In genomic region chr4:147366164-147366563, GRCh38 we compare ENCODE assay signal across 25 cellular contexts.
"Had no signal": no experiment of that assay in that cellular context is flagged by ENCODE, and none has a peak within 500 bp of the region (broad histone marks: within the 10 kb centered on the region; RNA-seq: fewer than 3 reads in every experiment).

No MANE protein-coding gene starts in this region.

- H3K27me3 ChIP-seq: colonic mucosa, dorsolateral prefrontal cortex, left lung, sigmoid colon, upper lobe of left lung, vagina had no signal

- H3K9me3 ChIP-seq: colonic mucosa, left lung, lower lobe of right lung, sigmoid colon, upper lobe of left lung, vagina had no signal

- H3K4me1 Mint-ChIP-seq: activated CD4-positive, alpha-beta T cell treated with anti-CD3 and anti-CD28 coated beads for 36 hours; activated CD8-positive, alpha-beta memory T cell treated with anti-CD3 and anti-CD28 coated beads, Interleukin-2, amount 10 ng/mL, durations not matched to agents 7 days and 5 days; central memory CD8-positive, alpha-beta T cell; natural killer cell; stimulated activated memory B cell treated with anti-CD40 and anti-IgM and Interleukin-4, amounts not matched to agents 10 μg/mL and 1 μg/mL and 100 μg/mL, for 72 hours; stimulated activated naive CD8-positive, alpha-beta T cell treated with anti-CD3 and anti-CD28 coated beads, Interleukin-15, amount 100 ng/mL, for 72 hours had no signal

- H3K36me3 Mint-ChIP-seq: activated CD8-positive, alpha-beta memory T cell treated with anti-CD3 and anti-CD28 coated beads, Interleukin-2, amount 10 ng/mL, durations not matched to agents 7 days and 5 days; activated naive CD4-positive, alpha-beta T cell treated with anti-CD3 and anti-CD28 coated beads, Interleukin-2, amount 50 U/mL, for 72 hours; natural killer cell; stimulated activated memory B cell treated with anti-CD40 and anti-IgM and Interleukin-4, amounts not matched to agents 10 μg/mL and 1 μg/mL and 100 μg/mL, for 72 hours had no signal

- H3K27me3 Mint-ChIP-seq: activated CD8-positive, alpha-beta memory T cell treated with anti-CD3 and anti-CD28 coated beads, Interleukin-2, amount 10 ng/mL, durations not matched to agents 7 days and 5 days; central memory CD8-positive, alpha-beta T cell; stimulated activated memory B cell treated with anti-CD40 and anti-IgM and Interleukin-4, amounts not matched to agents 10 μg/mL and 1 μg/mL and 100 μg/mL, for 72 hours; stimulated activated naive CD8-positive, alpha-beta T cell treated with anti-CD3 and anti-CD28 coated beads, Interleukin-15, amount 100 ng/mL, for 72 hours had no signal

- ATAC-seq: activated CD4-positive, alpha-beta T cell treated with anti-CD3 and anti-CD28 coated beads for 36 hours; activated CD8-positive, alpha-beta memory T cell treated with anti-CD3 and anti-CD28 coated beads, Interleukin-2, amount 10 ng/mL, durations not matched to agents 7 days and 5 days; activated CD8-positive, alpha-beta T cell treated with anti-CD3 and anti-CD28 coated beads, Interleukin-2, amount 10 ng/mL, durations not matched to agents 7 days and 5 days; activated naive CD4-positive, alpha-beta T cell treated with anti-CD3 and anti-CD28 coated beads, Interleukin-2, amount 50 U/mL, for 72 hours; left lung; lower lobe of right lung; natural killer cell; stimulated activated memory B cell treated with anti-CD40 and anti-IgM and Interleukin-4, amounts not matched to agents 10 μg/mL and 1 μg/mL and 100 μg/mL, for 72 hours; stimulated activated naive CD8-positive, alpha-beta T cell treated with anti-CD3 and anti-CD28 coated beads, Interleukin-15, amount 100 ng/mL, for 72 hours had no signal

- H3K36me3 ChIP-seq: colonic mucosa, left lung, lower lobe of right lung, sigmoid colon, upper lobe of left lung, vagina had no signal

- H3K4me3 Mint-ChIP-seq: activated CD4-positive, alpha-beta T cell treated with anti-CD3 and anti-CD28 coated beads for 36 hours; activated CD8-positive, alpha-beta memory T cell treated with anti-CD3 and anti-CD28 coated beads, Interleukin-2, amount 10 ng/mL, durations not matched to agents 7 days and 5 days; activated CD8-positive, alpha-beta T cell treated with anti-CD3 and anti-CD28 coated beads, Interleukin-2, amount 10 ng/mL, durations not matched to agents 7 days and 5 days; central memory CD8-positive, alpha-beta T cell; natural killer cell; stimulated activated memory B cell treated with anti-CD40 and anti-IgM and Interleukin-4, amounts not matched to agents 10 μg/mL and 1 μg/mL and 100 μg/mL, for 72 hours; stimulated activated naive CD8-positive, alpha-beta T cell treated with anti-CD3 and anti-CD28 coated beads, Interleukin-15, amount 100 ng/mL, for 72 hours had no signal

- H3K27ac Mint-ChIP-seq: activated CD4-positive, alpha-beta T cell treated with anti-CD3 and anti-CD28 coated beads for 36 hours; activated CD8-positive, alpha-beta memory T cell treated with anti-CD3 and anti-CD28 coated beads, Interleukin-2, amount 10 ng/mL, durations not matched to agents 7 days and 5 days; activated CD8-positive, alpha-beta T cell treated with anti-CD3 and anti-CD28 coated beads, Interleukin-2, amount 10 ng/mL, durations not matched to agents 7 days and 5 days; activated naive CD4-positive, alpha-beta T cell treated with anti-CD3 and anti-CD28 coated beads, Interleukin-2, amount 50 U/mL, for 72 hours; natural killer cell; stimulated activated memory B cell treated with anti-CD40 and anti-IgM and Interleukin-4, amounts not matched to agents 10 μg/mL and 1 μg/mL and 100 μg/mL, for 72 hours; stimulated activated naive CD8-positive, alpha-beta T cell treated with anti-CD3 and anti-CD28 coated beads, Interleukin-15, amount 100 ng/mL, for 72 hours had no signal

- DNase-seq: activated CD4-positive, alpha-beta T cell treated with anti-CD3 and anti-CD28 coated beads for 36 hours; activated CD4-positive, CD25-positive, alpha-beta regulatory T cell; activated CD8-positive, alpha-beta memory T cell treated with anti-CD3 and anti-CD28 coated beads, Interleukin-2, amount 10 ng/mL, durations not matched to agents 7 days and 5 days; activated CD8-positive, alpha-beta T cell treated with anti-CD3 and anti-CD28 coated beads, Interleukin-2, amount 10 ng/mL, durations not matched to agents 7 days and 5 days; activated naive CD4-positive, alpha-beta T cell; activated T-cell treated with anti-CD3 and anti-CD28 coated beads, Interleukin-2, amount 50 U/mL, for 48 hours; colonic mucosa; dorsolateral prefrontal cortex; effector memory CD4-positive, alpha-beta T cell; glutamatergic neuron; left lung; lower lobe of right lung; mesendoderm; natural killer cell; sigmoid colon; small intestine; stimulated activated CD4-positive, alpha-beta T cell treated with anti-CD3 and anti-CD28 coated beads, Interleukin-4, amount 100 ng/mL, for 4 hours; stimulated activated CD8-positive, alpha-beta memory T cell treated with anti-CD3 and anti-CD28 coated beads, Interleukin-4, amount 100 ng/mL, for 48 hours; stimulated activated naive CD8-positive, alpha-beta T cell treated with anti-CD3 and anti-CD28 coated beads, Interleukin-15, amount 100 ng/mL, for 72 hours; substantia nigra; upper lobe of left lung had no signal

- H3K4me3 ChIP-seq: colonic mucosa, dorsolateral prefrontal cortex, left lung, lower lobe of right lung, sigmoid colon, upper lobe of left lung, vagina had no signal

- H3K27ac ChIP-seq: colonic mucosa, dorsolateral prefrontal cortex, left lung, lower lobe of right lung, sigmoid colon, vagina had no signal
